ENCODE assay signal across 34 cellular contexts in the genomic region with DNA sequence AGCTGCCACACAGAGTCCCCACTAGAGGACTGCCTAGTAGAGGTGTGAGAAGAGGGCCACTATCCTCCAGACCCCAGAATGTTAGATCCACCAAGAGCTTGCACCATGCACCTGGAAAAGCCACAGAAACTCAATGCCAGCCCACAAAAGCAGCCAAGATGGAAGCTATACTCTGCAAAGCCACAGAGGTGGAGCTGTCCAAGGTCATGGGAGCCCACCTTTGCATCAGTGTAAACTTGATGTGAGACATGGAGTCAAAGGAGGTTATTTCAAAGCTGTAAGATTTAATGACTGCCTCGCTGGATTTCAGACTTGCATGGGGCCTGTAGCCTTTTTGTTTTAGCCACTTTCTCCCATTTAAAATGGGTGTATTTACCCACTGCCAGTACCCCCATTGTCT.
"Had no signal": no experiment of that assay in that cellular context is flagged by ENCODE, and none has a peak within 500 bp of the region (broad histone marks: within the 10 kb centered on the region; RNA-seq: fewer than 3 reads in every experiment).

No MANE protein-coding gene starts in this region.

- DNase-seq: Kasumi-1, MG63, NCI-H1048, NCI-H1092 treated with DMSO at 0.1 percent for 48 hours, NCI-H1105 treated with DMSO at 0.1 percent for 48 hours, NCI-H1417, NCI-H1436, NCI-H146, NCI-H1694, NCI-H187, NCI-H1930, NCI-H2029 treated with DMSO at 0.1 percent for 48 hours, NCI-H2081 treated with DMSO at 0.1 percent for 48 hours, NCI-H2107, NCI-H2171, NCI-H226, NCI-H446 treated with DMSO at 0.1 percent for 48 hours, NCI-H510A, NCI-H524, NCI-H526, NCI-H69, NCI-H748 treated with DMSO at 0.1 percent for 48 hours, NCI-H82, OCI-M1, PC-3, Peyer's patch, RPMI8226, SHP77, SIG-M5, SJCRH30, T-cell had no signal

- H3K9me3 ChIP-seq: MG63, Peyer's patch, SJCRH30 had no signal

- H3K27ac ChIP-seq: Peyer's patch, SJCRH30, SK-N-MC had no signal

- H3K4me1 ChIP-seq: Peyer's patch, SJCRH30 had no signal

- ATAC-seq: PC-3, Right ventricle myocardium inferior, SK-N-SH treated with all-trans-retinoic acid at 6 μM for 48 hours, T-cell had no signal

- H3K27me3 ChIP-seq: MG63, Peyer's patch, SJCRH30 had no signal

- H3K36me3 ChIP-seq: MG63, Peyer's patch, SJCRH30 had no signal

- H3K4me3 ChIP-seq: MG63, Peyer's patch, SJCRH30, SK-N-MC had no signal
